Comparison of ENCODE assay signal across 8 cellular contexts in the genomic region with DNA sequence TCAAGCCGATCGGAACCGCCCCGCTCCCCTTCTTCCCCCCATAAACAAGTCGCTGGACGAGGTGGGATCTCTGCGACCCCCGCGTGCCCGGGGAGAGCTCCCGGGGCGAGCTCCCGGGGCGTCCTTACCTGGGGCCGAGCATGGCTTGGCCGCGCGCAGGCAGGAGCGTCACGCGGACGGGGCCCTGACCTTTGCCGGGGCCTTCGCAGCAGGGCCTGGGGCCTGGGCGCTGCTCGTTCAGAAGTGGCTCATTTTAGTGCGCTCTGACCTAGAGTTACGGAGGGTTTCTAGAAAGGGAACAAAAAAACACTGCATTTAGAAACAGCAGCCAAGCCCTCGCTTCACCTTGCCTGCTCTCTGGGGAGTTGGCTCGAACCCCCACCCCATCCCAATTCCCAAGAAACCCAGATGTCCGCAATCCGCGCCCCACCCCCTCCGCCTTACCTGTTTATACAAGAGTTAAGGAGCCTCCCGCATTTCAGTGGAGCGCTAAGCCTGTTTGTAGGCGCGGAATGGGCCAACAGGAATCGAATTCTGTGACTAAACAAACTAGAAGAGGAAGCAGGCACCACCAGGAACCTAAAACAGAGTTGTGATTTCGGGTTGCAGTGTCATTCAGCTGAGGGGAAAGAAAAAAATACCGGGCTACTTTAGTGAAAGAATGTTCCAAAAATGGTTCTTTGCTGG. TPM values are rescaled to one million over a fixed set of nuclear protein-coding genes. Genes with fewer than 3 reads are reported as not detected.
DNase-seq lines count a peak whose midpoint lies in the region; ATAC-seq and TF ChIP-seq lines count a peak whose summit lies in the region.

No MANE protein-coding gene starts in this region.

- DNase-seq in CD1c-positive myeloid dendritic cell (ENCODE audit: extremely low spot score) (peak; percentile 90), GM19238 (ENCODE audit: insufficient read length, low spot score) (peak; percentile 42), iPS-NIHi7 (ENCODE audit: extremely low spot score) (peak; percentile 61), smooth muscle cell (lab: John Stamatoyannopoulos, UW; ENCODE audit: unreplicated experiment) (no peak), OCI-M2 (lab: John Stamatoyannopoulos, UW; ENCODE audit: unreplicated experiment) (no peak)
- no peak for DNase-seq in activated T-helper 1 cell treated with anti-CD3 and anti-CD28 coated beads, Interleukin-12 subunit alpha, Interleukin-12 subunit beta, Interleukin-2, Interleukin-4 antibody, amounts not matched to agents 30 ng/mL and 10 ng/mL and 1 ng/mL, durations not matched to agents 14 hours and 24 hours and 36 hours (ENCODE audit: low spot score)
- no peak for DNase-seq in activated CD4-positive, CD25-positive, alpha-beta regulatory T cell treated with anti-CD3 and anti-CD28 coated beads, Interleukin-2, amount 50 U/mL, for 72 hours

- H4K20me1 ChIP-seq in smooth muscle cell (ENCODE audit: low read depth) = no peaks in the 10 kb centered on the region

- H3K79me2 ChIP-seq in smooth muscle cell (ENCODE audit: low read depth) = peaks cover 7% of the 10 kb centered on the region

- H3K9ac ChIP-seq in smooth muscle cell (ENCODE audit: low read depth) = peak overlapping the region; percentile 79

- H3K36me3 Mint-ChIP-seq in activated T-helper 1 cell treated with anti-CD3 and anti-CD28 coated beads, Interleukin-12 subunit alpha, Interleukin-12 subunit beta, Interleukin-2, Interleukin-4 antibody, amounts not matched to agents 30 ng/mL and 10 ng/mL and 1 ng/mL, durations not matched to agents 14 hours and 24 hours and 36 hours (ENCODE audit: low read depth) = peaks cover 6% of the 10 kb centered on the region

- H3F3A ChIP-seq in smooth muscle cell (ENCODE audit: low read depth) = peaks cover 4% of the 10 kb centered on the region

- peaks cover 2% of the 10 kb centered on the region for H3K27me3 Mint-ChIP-seq in activated T-helper 1 cell treated with anti-CD3 and anti-CD28 coated beads, Interleukin-12 subunit alpha, Interleukin-12 subunit beta, Interleukin-2, Interleukin-4 antibody, amounts not matched to agents 30 ng/mL and 10 ng/mL and 1 ng/mL, durations not matched to agents 14 hours and 24 hours and 36 hours (ENCODE audit: insufficient read depth)

- H3K4me1 Mint-ChIP-seq in activated T-helper 1 cell treated with anti-CD3 and anti-CD28 coated beads, Interleukin-12 subunit alpha, Interleukin-12 subunit beta, Interleukin-2, Interleukin-4 antibody, amounts not matched to agents 30 ng/mL and 10 ng/mL and 1 ng/mL, durations not matched to agents 14 hours and 24 hours and 36 hours (ENCODE audit: low read depth) = peaks cover 38% of the 10 kb centered on the region

- no peak overlapping the region for H3K27ac Mint-ChIP-seq in activated T-helper 1 cell treated with anti-CD3 and anti-CD28 coated beads, Interleukin-12 subunit alpha, Interleukin-12 subunit beta, Interleukin-2, Interleukin-4 antibody, amounts not matched to agents 30 ng/mL and 10 ng/mL and 1 ng/mL, durations not matched to agents 14 hours and 24 hours and 36 hours

- no peaks in the 10 kb centered on the region for H3K27me3 ChIP-seq in smooth muscle cell (ENCODE audit: low read depth)

- H2AFZ ChIP-seq in smooth muscle cell (ENCODE audit: low read depth) = peak overlapping the region; percentile 95

- 10% methylated on average over 41 of the region's 41 CpGs for WGBS in smooth muscle cell (ENCODE audit: low lambda C conversion rate)

- peak overlapping the region; percentile 64 for H3K27ac ChIP-seq in smooth muscle cell (ENCODE audit: low read depth)

- no peaks in the 10 kb centered on the region for H3K9me3 Mint-ChIP-seq in activated T-helper 1 cell treated with anti-CD3 and anti-CD28 coated beads, Interleukin-12 subunit alpha, Interleukin-12 subunit beta, Interleukin-2, Interleukin-4 antibody, amounts not matched to agents 30 ng/mL and 10 ng/mL and 1 ng/mL, durations not matched to agents 14 hours and 24 hours and 36 hours

- peak overlapping the region; percentile 92 for H3K4me3 Mint-ChIP-seq in activated T-helper 1 cell treated with anti-CD3 and anti-CD28 coated beads, Interleukin-12 subunit alpha, Interleukin-12 subunit beta, Interleukin-2, Interleukin-4 antibody, amounts not matched to agents 30 ng/mL and 10 ng/mL and 1 ng/mL, durations not matched to agents 14 hours and 24 hours and 36 hours

- H3K4me1 ChIP-seq in smooth muscle cell (ENCODE audit: low read depth) = peaks cover 45% of the 10 kb centered on the region

- peak overlapping the region; percentile 98 for H3K4me2 ChIP-seq in smooth muscle cell

- ATAC-seq in HG03175 (IDR thresholded peaks at IDR 0.05; ENCODE audit: unreplicated experiment) = peak; percentile 63

- intact Hi-C loops in activated T-helper 1 cell treated with anti-CD3 and anti-CD28 coated beads, Interleukin-12 subunit alpha, Interleukin-12 subunit beta, Interleukin-2, Interleukin-4 antibody, amounts not matched to agents 30 ng/mL and 10 ng/mL and 1 ng/mL, durations not matched to agents 14 hours and 24 hours and 36 hours (cut with micrococcal nuclease) = no loop called here

- H3K36me3 ChIP-seq in smooth muscle cell (ENCODE audit: low read depth) = no peaks in the 10 kb centered on the region

- no peaks in the 10 kb centered on the region for H3K9me3 ChIP-seq in smooth muscle cell (replicated peaks; ENCODE audit: low read depth)

- TF ChIP-seq CTCF in smooth muscle cell (IDR thresholded peaks at IDR 0.05; ENCODE audit: borderline replicate concordance, insufficient read depth, poor library complexity, severe bottlenecking) = no peak

- H3K4me3 ChIP-seq in smooth muscle cell = peak overlapping the region; percentile 96

RNA-seq across cellular contexts. Expression of a gene that starts 0.8 kb away (rescaled TPM):
- 20.3 and 21.4 TPM in 2 replicates for total RNA-seq in activated T-helper 1 cell treated with anti-CD3 and anti-CD28 coated beads, Interleukin-12 subunit alpha, Interleukin-12 subunit beta, Interleukin-2, Interleukin-4 antibody, amounts not matched to agents 30 ng/mL and 10 ng/mL and 1 ng/mL, durations not matched to agents 14 hours and 24 hours and 36 hours
- total RNA-seq in smooth muscle cell = 5.5 and 6.0 TPM in 2 replicates
- polyA plus RNA-seq in smooth muscle cell = 3.4 and 3.6 TPM in 2 replicates

Comparison
In these comparisons a context has a peak if more than half of its experiments do, and no peak if none do; other contexts are left out.
1. DNase-seq: peak in CD1c-positive myeloid dendritic cell (single experiment), GM19238 (single experiment) and iPS-NIHi7 (single experiment); none in activated T-helper 1 cell treated with anti-CD3 and anti-CD28 coated beads, Interleukin-12 subunit alpha, Interleukin-12 subunit beta, Interleukin-2, Interleukin-4 antibody, amounts not matched to agents 30 ng/mL and 10 ng/mL and 1 ng/mL, durations not matched to agents 14 hours and 24 hours and 36 hours (single experiment), smooth muscle cell (single experiment), OCI-M2 (single experiment) and activated CD4-positive, CD25-positive, alpha-beta regulatory T cell treated with anti-CD3 and anti-CD28 coated beads, Interleukin-2, amount 50 U/mL, for 72 hours (single experiment).